ENCODE assay signal across 8 cellular contexts in genomic region chr18:28189400-28190239, GRCh38. TPM values are rescaled to one million over a fixed set of nuclear protein-coding genes. Genes with fewer than 3 reads are reported as not detected.
DNase-seq lines count a peak whose midpoint lies in the region; ATAC-seq, FAIRE-seq and TF ChIP-seq lines count a peak whose summit lies in the region.

No MANE protein-coding gene starts in this region.

- H3K4me1 ChIP-seq in ascending aorta, result no peaks in the 10 kb centered on the region

- no peaks in the 10 kb centered on the region for H3K9me3 ChIP-seq in ascending aorta

- peak; percentile 89 for ATAC-seq in GM18868 (IDR thresholded peaks at IDR 0.05; ENCODE audit: unreplicated experiment)
- ATAC-seq in left lobe of liver, result peak; percentile 93

- H3K27me3 ChIP-seq in ascending aorta, result no peaks in the 10 kb centered on the region

- H3K36me3 ChIP-seq in ascending aorta, result no peaks in the 10 kb centered on the region

- H3K27ac ChIP-seq in ascending aorta, result no peak overlapping the region

- TF ChIP-seq POLR2A in H54 (IDR thresholded peaks at IDR 0.05; ENCODE audit: low read depth, low read length), result no peak

- TF ChIP-seq CTCF in ascending aorta (IDR thresholded peaks at IDR 0.05), result peak in 2 of 3 experiments; percentile 42 to 58

- intact Hi-C loops in ascending aorta (cut with DNase I), result loop anchor here (10.0 kb wide), 1 partner anchor 585 kb away; no protein-coding TSS in a partner anchor

- H3K4me3 ChIP-seq in ascending aorta, result no peak overlapping the region

- no peak for FAIRE-seq in H54 (lab: Jason Lieb, UNC)

- DNase-seq in COLO829 (ENCODE audit: low spot score) (peak; percentile 41), KG1 (lab: John Stamatoyannopoulos, UW) (peak; percentile 34), ascending aorta (ENCODE audit: low spot score in 2 of 2) (no peak), left lobe of liver (ENCODE audit: low spot score) (peak; percentile 54), cerebellar nuclear complex (lab: John Stamatoyannopoulos, UW) (no peak), H54 (ENCODE audit: insufficient read length, low spot score) (no peak)
- DNase-seq in activated CD8-positive, alpha-beta memory T cell treated with anti-CD3 and anti-CD28 coated beads, Interleukin-2, amount 50 U/mL, for 4 hours, result no peak

RNA-seq across cellular contexts. Expression of gene CDH2, which starts 12.7 kb away (rescaled TPM):
- total RNA-seq in ascending aorta (22.8 TPM), left lobe of liver (34.2 TPM)

Comparison
In these comparisons a context has a peak if more than half of its experiments do, and no peak if none do; other contexts are left out.
1. DNase-seq: peak in COLO829 (single experiment), KG1 (single experiment) and left lobe of liver (single experiment); none in ascending aorta (0 of 2), activated CD8-positive, alpha-beta memory T cell treated with anti-CD3 and anti-CD28 coated beads, Interleukin-2, amount 50 U/mL, for 4 hours (single experiment), cerebellar nuclear complex (0 of 2) and H54 (single experiment).